Comparison of ENCODE assay signal across 1 cellular context in genomic region chr2:26144031-26144430, GRCh38.
TF ChIP-seq lines count a peak whose summit lies in the region.

No MANE protein-coding gene starts in this region.

TF ChIP-seq in HCT116, 20 proteins besides CTCF, POLR2A, EP300 and RAD21 (continued from another document):
- no peak for TF ChIP-seq TCF7L2 (IDR thresholded peaks at IDR 0.05; ENCODE audit: borderline replicate concordance, extremely low read depth, insufficient read depth, insufficient read length)
- no peak for TF ChIP-seq CEBPB (IDR thresholded peaks at IDR 0.05; ENCODE audit: low read depth)
- TF ChIP-seq ZFX (IDR thresholded peaks at IDR 0.05): no peak
- no peak for TF ChIP-seq SIN3A (IDR thresholded peaks at IDR 0.05; ENCODE audit: low read depth)
- TF ChIP-seq ZNF274 (IDR thresholded peaks at IDR 0.05; ENCODE audit: low read depth, low read length): no peak
- no peak for TF ChIP-seq SP1 (IDR thresholded peaks at IDR 0.05; ENCODE audit: low read depth)
